9 cellular contexts compared by ENCODE assay signal in the genomic region with DNA sequence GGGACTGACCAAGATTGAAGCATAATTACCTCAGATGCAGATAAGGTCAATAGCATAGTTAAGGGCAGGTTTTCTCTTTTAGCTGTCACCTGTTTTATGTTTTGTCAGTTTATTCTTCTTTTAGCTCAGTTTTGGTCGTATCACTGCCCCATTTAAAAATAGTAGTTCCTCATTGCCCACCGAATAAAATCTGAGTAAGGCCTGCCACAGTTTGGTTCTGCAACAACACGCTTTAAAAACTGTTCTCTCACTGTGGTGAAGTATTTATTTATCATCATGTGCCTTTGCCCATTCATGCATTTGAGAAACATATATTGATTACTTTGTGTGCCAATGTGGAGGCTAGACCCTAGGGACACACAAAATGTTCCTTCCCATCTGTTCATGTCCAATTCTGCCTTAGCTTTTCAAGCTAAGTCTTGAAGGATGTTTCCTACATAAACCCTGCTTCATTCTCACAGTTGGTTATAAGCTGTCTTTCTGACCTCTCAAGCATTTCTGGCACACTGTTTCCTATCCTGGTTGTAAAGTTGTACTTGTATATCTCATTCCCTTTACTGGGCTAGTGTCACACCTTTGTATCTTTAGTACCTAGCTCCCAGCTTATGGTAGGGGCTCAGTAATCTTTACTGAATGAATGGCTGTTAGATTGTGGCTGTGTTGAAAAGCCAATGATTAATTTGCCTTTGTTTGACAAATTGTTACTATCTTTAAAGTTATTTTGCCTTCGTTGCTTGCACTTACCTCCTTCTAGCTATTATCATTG. TPM values are rescaled to one million over a fixed set of nuclear protein-coding genes. Genes with fewer than 3 reads are reported as not detected.
DNase-seq lines count a peak whose midpoint lies in the region; ATAC-seq and TF ChIP-seq lines count a peak whose summit lies in the region.
"Had no signal": no experiment of that assay in that cellular context is flagged by ENCODE, and none has a peak within 500 bp of the region (broad histone marks: within the 10 kb centered on the region; RNA-seq: fewer than 3 reads in every experiment).

No MANE protein-coding gene starts in this region.

- H3K79me2 ChIP-seq in PC-3 (ENCODE audit: low read length) (peaks cover 95% of the 10 kb centered on the region), fibroblast of lung (ENCODE audit: control insufficient read depth, insufficient read depth, low read length) (peaks cover 72% of the 10 kb centered on the region)

- H4K20me1 ChIP-seq in PC-3 (ENCODE audit: low read length) (peaks cover 29% of the 10 kb centered on the region; the same call in 1 of the 2 replicates), fibroblast of lung (ENCODE audit: control insufficient read depth, extremely low read depth, insufficient read depth, low read length) (no peaks in the 10 kb centered on the region)

- H3K4me2 ChIP-seq in PC-3 (ENCODE audit: low read length) (peak overlapping the region; percentile 44; the same call in 1 of the 2 replicates), fibroblast of lung (ENCODE audit: extremely low read depth, insufficient read depth, low read length) (peak overlapping the region; percentile 45)

- H3K27ac Mint-ChIP-seq in activated CD8-positive, alpha-beta memory T cell treated with anti-CD3 and anti-CD28 coated beads, Interleukin-2, amount 10 ng/mL, durations not matched to agents 7 days and 5 days: peak overlapping the region; percentile 1
- H3K27ac Mint-ChIP-seq in stimulated activated memory B cell treated with anti-CD40 and anti-IgM and Interleukin-4, amounts not matched to agents 10 μg/mL and 1 μg/mL and 100 μg/mL, for 72 hours: peak overlapping the region; percentile 94

- intact Hi-C loops in PC-3 (cut with micrococcal nuclease): no loop called here

- POLR2A ChIA-PET in PC-3 (lab: Charles Lee; ENCODE audit: unreplicated experiment) (interaction anchor here (0.7 kb wide), 1 partner anchor 7 kb away, joined by 4 read pairs; no protein-coding TSS in a partner anchor), RWPE1 (lab: Yijun Ruan, JAX; ENCODE audit: low non-redundant PET) (no interaction called here)

- CTCF ChIA-PET in activated CD8-positive, alpha-beta memory T cell treated with anti-CD3 and anti-CD28 coated beads, Interleukin-2, amount 10 ng/mL, durations not matched to agents 7 days and 5 days (lab: Charles Lee): interaction anchor here (1.0 to 3.9 kb wide), 6 partner anchors 9 to 73 kb away, joined by 3 to 26 read pairs (median 5); a partner anchor contains a TSS
- CTCF ChIA-PET in PC-3 (lab: Charles Lee): interaction anchor here (0.6 to 0.8 kb wide), 2 partner anchors 9 to 24 kb away, joined by 3 to 6 read pairs; a partner anchor contains a TSS
- CTCF ChIA-PET in RWPE1 (lab: Yijun Ruan, JAX): interaction anchor here (0.5 to 1.5 kb wide), 4 partner anchors 23 to 86 kb away, joined by 3 to 10 read pairs (median 4); no protein-coding TSS in a partner anchor

- no peak for DNase-seq in activated CD8-positive, alpha-beta memory T cell treated with anti-CD3 and anti-CD28 coated beads, Interleukin-2, amount 10 ng/mL, durations not matched to agents 7 days and 5 days
- DNase-seq in activated CD8-positive, alpha-beta memory T cell treated with anti-CD3 and anti-CD28 coated beads, Interleukin-2, amount 50 U/mL, for 48 hours: no peak
- no peak for DNase-seq in PC-3
- no peak for DNase-seq in fibroblast of lung (ENCODE audit: low read depth in 2 of 2)
- DNase-seq in RWPE1 (ENCODE audit: low spot score): no peak
- DNase-seq: NCI-H1436 treated with DMSO at 0.1 percent for 48 hours had no signal

- no peaks in the 10 kb centered on the region for H3K9me3 Mint-ChIP-seq in activated CD8-positive, alpha-beta memory T cell treated with anti-CD3 and anti-CD28 coated beads, Interleukin-2, amount 10 ng/mL, durations not matched to agents 7 days and 5 days (ENCODE audit: low read depth)
- H3K9me3 Mint-ChIP-seq in stimulated activated memory B cell treated with anti-CD40 and anti-IgM and Interleukin-4, amounts not matched to agents 10 μg/mL and 1 μg/mL and 100 μg/mL, for 72 hours: no peaks in the 10 kb centered on the region

- H3K36me3 ChIP-seq in PC-3 (ENCODE audit: low read depth, low read length) (no peaks in the 10 kb centered on the region), fibroblast of lung (ENCODE audit: control insufficient read depth, insufficient read depth, low read length) (no peaks in the 10 kb centered on the region)

- BruUV-seq in PC-3 (replicated peaks; lab: Mats Ljungman, UMichigan): no TSS peak

- no peaks in the 10 kb centered on the region for H3F3A ChIP-seq in PC-3 (ENCODE audit: low read length, unreplicated experiment)

- no peak overlapping the region for H3K9ac ChIP-seq in PC-3 (ENCODE audit: low read length)
- no peak overlapping the region for H3K9ac ChIP-seq in fibroblast of lung (ENCODE audit: insufficient read depth, low read length)

- H3K27ac ChIP-seq in PC-3 (ENCODE audit: low read length): peak overlapping the region; percentile 38
- H3K27ac ChIP-seq in fibroblast of lung (ENCODE audit: insufficient read depth, low read length): no peak overlapping the region
- no peak overlapping the region for H3K27ac ChIP-seq in RWPE1

- H3K9me3 ChIP-seq in PC-3 (ENCODE audit: low read length): no peaks in the 10 kb centered on the region
- no peaks in the 10 kb centered on the region for H3K9me3 ChIP-seq in fibroblast of lung (ENCODE audit: control insufficient read depth, insufficient read depth, low read depth, low read length)

- H2AFZ ChIP-seq in PC-3 (ENCODE audit: low read length) (no peak overlapping the region), fibroblast of lung (ENCODE audit: low read length) (no peak overlapping the region)

- H3K4me3 ChIP-seq in PC-3 (ENCODE audit: low read length) (no peak overlapping the region), fibroblast of lung (replicated peaks in 1 of 4; ENCODE audit: control extremely low read depth in 1 of 4, insufficient read depth in 1 of 4, low read depth in 3 of 4, low read length in 4 of 4) (no peak overlapping the region)

- H3K4me3 Mint-ChIP-seq in activated CD8-positive, alpha-beta memory T cell treated with anti-CD3 and anti-CD28 coated beads, Interleukin-2, amount 10 ng/mL, durations not matched to agents 7 days and 5 days: no peak overlapping the region
- H3K4me3 Mint-ChIP-seq in stimulated activated memory B cell treated with anti-CD40 and anti-IgM and Interleukin-4, amounts not matched to agents 10 μg/mL and 1 μg/mL and 100 μg/mL, for 72 hours: peak overlapping the region; percentile 41

- ATAC-seq in activated CD8-positive, alpha-beta memory T cell treated with anti-CD3 and anti-CD28 coated beads, Interleukin-2, amount 10 ng/mL, durations not matched to agents 7 days and 5 days: no peak
- no peak for ATAC-seq in PC-3
- peak; percentile 58 for ATAC-seq in stimulated activated memory B cell treated with anti-CD40 and anti-IgM and Interleukin-4, amounts not matched to agents 10 μg/mL and 1 μg/mL and 100 μg/mL, for 72 hours
- ATAC-seq in GM18519 (IDR thresholded peaks at IDR 0.05; ENCODE audit: low FRiP score, unreplicated experiment): no peak
- ATAC-seq in GM21717 (IDR thresholded peaks at IDR 0.05; ENCODE audit: unreplicated experiment): no peak

- TF ChIP-seq CTCF in PC-3 (conservative IDR thresholded peaks at IDR 0.05; ENCODE audit: low read depth, low read length) (no peak), fibroblast of lung (conservative IDR thresholded peaks at IDR 0.05 in 1 of 2, IDR thresholded peaks at IDR 0.05 in 1 of 2; ENCODE audit: low read depth in 1 of 2, low read length in 2 of 2) (no peak), RWPE1 (conservative IDR thresholded peaks at IDR 0.05; ENCODE audit: low read depth) (no peak)

- no peaks in the 10 kb centered on the region for H3K27me3 Mint-ChIP-seq in activated CD8-positive, alpha-beta memory T cell treated with anti-CD3 and anti-CD28 coated beads, Interleukin-2, amount 10 ng/mL, durations not matched to agents 7 days and 5 days
- no peaks in the 10 kb centered on the region for H3K27me3 Mint-ChIP-seq in stimulated activated memory B cell treated with anti-CD40 and anti-IgM and Interleukin-4, amounts not matched to agents 10 μg/mL and 1 μg/mL and 100 μg/mL, for 72 hours

- H3K4me1 Mint-ChIP-seq in activated CD8-positive, alpha-beta memory T cell treated with anti-CD3 and anti-CD28 coated beads, Interleukin-2, amount 10 ng/mL, durations not matched to agents 7 days and 5 days: peaks cover 71% of the 10 kb centered on the region
- H3K4me1 Mint-ChIP-seq in stimulated activated memory B cell treated with anti-CD40 and anti-IgM and Interleukin-4, amounts not matched to agents 10 μg/mL and 1 μg/mL and 100 μg/mL, for 72 hours: peaks cover 76% of the 10 kb centered on the region

- peaks cover 6% of the 10 kb centered on the region for H3K36me3 Mint-ChIP-seq in activated CD8-positive, alpha-beta memory T cell treated with anti-CD3 and anti-CD28 coated beads, Interleukin-2, amount 10 ng/mL, durations not matched to agents 7 days and 5 days
- H3K36me3 Mint-ChIP-seq in stimulated activated memory B cell treated with anti-CD40 and anti-IgM and Interleukin-4, amounts not matched to agents 10 μg/mL and 1 μg/mL and 100 μg/mL, for 72 hours: no peaks in the 10 kb centered on the region

- H3K4me1 ChIP-seq in PC-3 (ENCODE audit: insufficient read depth, low read length) (peaks cover 54% of the 10 kb centered on the region), fibroblast of lung (ENCODE audit: control insufficient read depth, extremely low read depth, insufficient read depth, low read length) (peaks cover 7% of the 10 kb centered on the region)

- H3K9me2 ChIP-seq in PC-3 (replicated peaks; ENCODE audit: low read length): no peaks in the 10 kb centered on the region

- H3K27me3 ChIP-seq in PC-3 (ENCODE audit: low read length) (no peaks in the 10 kb centered on the region), fibroblast of lung (ENCODE audit: control insufficient read depth, insufficient read depth, low read length) (no peaks in the 10 kb centered on the region)

RNA-seq across cellular contexts. Expression of a gene that starts 23.9 kb away (rescaled TPM):
- 100 to 1,000 TPM; 150 to 172 TPM for total RNA-seq in activated CD8-positive, alpha-beta memory T cell treated with anti-CD3 and anti-CD28 coated beads, Interleukin-2, amount 10 ng/mL, durations not matched to agents 7 days and 5 days
- total RNA-seq in PC-3 (2014; rRNA removed): 36.8 and 46.8 TPM in 2 replicates
- 41.1 and 68.4 TPM in 2 replicates for total RNA-seq in fibroblast of lung
- polyA plus RNA-seq in fibroblast of lung: 8.3 and 9.2 TPM in 2 replicates
- 18.1 and 19.5 TPM in 2 replicates for polyA plus RNA-seq in fibroblast of lung (2012)
- polyA minus RNA-seq in fibroblast of lung (ENCODE audit: low replicate concordance): 59.6 and 86.0 TPM in 2 replicates
